Comparison of ENCODE assay signal across 10 cellular contexts in genomic region chr19:48918801-48919247, GRCh38. TPM values are rescaled to one million over a fixed set of nuclear protein-coding genes. Genes with fewer than 3 reads are reported as not detected.
DNase-seq lines count a peak whose midpoint lies in the region; ATAC-seq and TF ChIP-seq lines count a peak whose summit lies in the region.
"Had no signal": no experiment of that assay in that cellular context is flagged by ENCODE, and none has a peak within 500 bp of the region (broad histone marks: within the 10 kb centered on the region; RNA-seq: fewer than 3 reads in every experiment).

No MANE protein-coding gene starts in this region.

- no peaks in the 10 kb centered on the region for H3K4me1 ChIP-seq in PC-3 (ENCODE audit: insufficient read depth, low read length)
- H3K4me1 ChIP-seq: uterus had no signal

- no peak overlapping the region for H3K9ac ChIP-seq in PC-3 (ENCODE audit: low read length)

- H3K27me3 ChIP-seq in PC-3 (ENCODE audit: low read length) = no peaks in the 10 kb centered on the region
- H3K27me3 ChIP-seq: uterus had no signal

- H3K36me3 Mint-ChIP-seq in glutamatergic neuron (ENCODE audit: unreplicated experiment) = no peaks in the 10 kb centered on the region

- peak; percentile 49 for DNase-seq in AG20443 (ENCODE audit: low spot score)
- DNase-seq in EH (ENCODE audit: low read depth) = peak; percentile 36
- peak; percentile 15 for DNase-seq in PC-3
- peak; percentile 77 for DNase-seq in glutamatergic neuron
- DNase-seq in sciatic nerve (ENCODE audit: low spot score) = no peak
- DNase-seq: uterus had no signal

- no peak overlapping the region for H3K27ac ChIP-seq in PC-3 (ENCODE audit: low read length)
- H3K27ac ChIP-seq: uterus had no signal

- POLR2A ChIA-PET in PC-3 (lab: Charles Lee; ENCODE audit: unreplicated experiment) = no interaction called here

- TF ChIP-seq CTCF in PC-3 (conservative IDR thresholded peaks at IDR 0.05; ENCODE audit: low read depth, low read length) (no peak), glutamatergic neuron (IDR thresholded peaks at IDR 0.05; ENCODE audit: partially characterized antibody, unreplicated experiment) (no peak)

- H3K9me3 ChIP-seq in PC-3 (ENCODE audit: low read length) = no peaks in the 10 kb centered on the region
- H3K9me3 ChIP-seq: uterus had no signal

- H3F3A ChIP-seq in PC-3 (ENCODE audit: low read length, unreplicated experiment) = no peaks in the 10 kb centered on the region

- no peaks in the 10 kb centered on the region for H3K4me1 Mint-ChIP-seq in glutamatergic neuron (ENCODE audit: low read depth, unreplicated experiment)
- H3K4me1 Mint-ChIP-seq: brain had no signal

- no peaks in the 10 kb centered on the region for H4K20me1 ChIP-seq in PC-3 (ENCODE audit: low read length)

- peaks cover 8% of the 10 kb centered on the region for H3K27me3 Mint-ChIP-seq in glutamatergic neuron (ENCODE audit: unreplicated experiment)

- no peaks in the 10 kb centered on the region for H3K36me3 ChIP-seq in PC-3 (ENCODE audit: low read depth, low read length)
- H3K36me3 ChIP-seq: uterus had no signal

- H3K4me3 Mint-ChIP-seq in glutamatergic neuron (ENCODE audit: unreplicated experiment) = no peak overlapping the region
- H3K4me3 Mint-ChIP-seq: brain had no signal

- H2AFZ ChIP-seq in PC-3 (ENCODE audit: low read length) = no peak overlapping the region

- H3K4me3 ChIP-seq in PC-3 (ENCODE audit: low read length) = no peak overlapping the region
- H3K4me3 ChIP-seq: uterus had no signal

- BruUV-seq in PC-3 (replicated peaks; lab: Mats Ljungman, UMichigan) = no TSS peak

- intact Hi-C loops in PC-3 (cut with micrococcal nuclease) = no loop called here
- intact Hi-C loops in sciatic nerve (cut with DNase I) = no loop called here

- H3K4me2 ChIP-seq in PC-3 (ENCODE audit: low read length) = no peak overlapping the region

- CTCF ChIA-PET in PC-3 (lab: Charles Lee) = no interaction called here

- H3K9me2 ChIP-seq in PC-3 (replicated peaks; ENCODE audit: low read length) = no peaks in the 10 kb centered on the region

- H3K9me3 Mint-ChIP-seq in glutamatergic neuron (ENCODE audit: unreplicated experiment) = peaks cover 2% of the 10 kb centered on the region
- H3K9me3 Mint-ChIP-seq: brain had no signal

- H3K79me2 ChIP-seq in PC-3 (ENCODE audit: low read length) = no peaks in the 10 kb centered on the region

- ATAC-seq in PC-3 (no peak), GM18909 (IDR thresholded peaks at IDR 0.05; ENCODE audit: poor library complexity, unreplicated experiment) (no peak), sciatic nerve (no peak), GM19324 (IDR thresholded peaks at IDR 0.05; ENCODE audit: low FRiP score, unreplicated experiment) (no peak), GM21367 (IDR thresholded peaks at IDR 0.05; ENCODE audit: unreplicated experiment) (no peak)

- H3K27ac Mint-ChIP-seq in glutamatergic neuron (ENCODE audit: unreplicated experiment) = no peak overlapping the region

RNA-seq across cellular contexts. Expression of gene DHDH, which starts 14.7 kb away (rescaled TPM):
- 1.6 and 1.8 TPM in 2 replicates for total RNA-seq in PC-3 (2014; rRNA removed)
- not detected for total RNA-seq in glutamatergic neuron (ENCODE audit: unreplicated experiment)
- 1.1 TPM for total RNA-seq in sciatic nerve

RNA-seq across cellular contexts. Expression of gene NUCB1, which starts 18.7 kb away (rescaled TPM):
- total RNA-seq in PC-3 (2014; rRNA removed) (137 and 138 TPM in 2 replicates), glutamatergic neuron (ENCODE audit: unreplicated experiment) (115 TPM), sciatic nerve (262 TPM)

RNA-seq across cellular contexts. Expression of gene TULP2, which starts 20.3 kb away (rescaled TPM):
- total RNA-seq in PC-3 (2014; rRNA removed) = not detected in 2 replicates
- not detected for total RNA-seq in glutamatergic neuron (ENCODE audit: unreplicated experiment)
- total RNA-seq in sciatic nerve = 1.1 TPM

RNA-seq across cellular contexts. Expression of gene BAX, which starts 35.9 kb away (rescaled TPM):
- 43.0 and 44.8 TPM in 2 replicates for total RNA-seq in PC-3 (2014; rRNA removed)
- 87.7 TPM for total RNA-seq in glutamatergic neuron (ENCODE audit: unreplicated experiment)
- total RNA-seq in sciatic nerve = 48.0 TPM

RNA-seq across cellular contexts. Expression of gene FTL, which starts 46.3 kb away (rescaled TPM):
- total RNA-seq in PC-3 (2014; rRNA removed) (1,109 and 1,250 TPM in 2 replicates), glutamatergic neuron (ENCODE audit: unreplicated experiment) (875 TPM), sciatic nerve (3,094 TPM)
